In genomic region chr19:40461669-40462221, GRCh38 we compare ENCODE assay signal across 14 cellular contexts. TPM values are rescaled to one million over a fixed set of nuclear protein-coding genes. Genes with fewer than 3 reads are reported as not detected.
DNase-seq lines count a peak whose midpoint lies in the region; ATAC-seq, FAIRE-seq and TF ChIP-seq lines count a peak whose summit lies in the region.
"Had no signal": no experiment of that assay in that cellular context is flagged by ENCODE, and none has a peak within 500 bp of the region (broad histone marks: within the 10 kb centered on the region; RNA-seq: fewer than 3 reads in every experiment).

No MANE protein-coding gene starts in this region.

- peak; percentile 52 for DNase-seq in GM19239 (ENCODE audit: insufficient read length, low spot score)
- DNase-seq in left cardiac atrium, result peak; percentile 39
- no peak for DNase-seq in gastrocnemius medialis
- DNase-seq in activated CD4-positive, alpha-beta memory T cell treated with anti-CD3 and anti-CD28 coated beads, Interleukin-2, amount 10 ng/mL, durations not matched to agents 7 days and 5 days, result no peak
- no peak for DNase-seq in HUDEP-2 (lab: John Stamatoyannopoulos, UW; ENCODE audit: unreplicated experiment in 76 of 76)
- no peak for DNase-seq in AG20443 (ENCODE audit: low spot score)
- DNase-seq: activated CD4-positive, alpha-beta T cell treated with anti-CD3 and anti-CD28 coated beads for 4 hours; dermis blood vessel endothelial cell; NCI-H1048; NCI-H510A had no signal

- peak overlapping the region; percentile 46 for H3K4me2 ChIP-seq in OCI-LY3 (ENCODE audit: low read length)

- ATAC-seq in left cardiac atrium (no peak), gastrocnemius medialis (no peak)
- ATAC-seq in activated CD4-positive, CD25-positive, alpha-beta regulatory T cell treated with anti-CD3 and anti-CD28 coated beads, Interleukin-2, amount 50 U/mL, for 24 hours, result no peak

- CTCF ChIA-PET in activated CD4-positive, alpha-beta memory T cell treated with anti-CD3 and anti-CD28 coated beads, Interleukin-2, amount 10 ng/mL, durations not matched to agents 7 days and 5 days (lab: Charles Lee), result interaction anchor here (1.3 kb wide), 1 partner anchor 41 kb away, joined by 5 read pairs; no protein-coding TSS in a partner anchor

- TF ChIP-seq POLR2A in gastrocnemius medialis (IDR thresholded peaks at IDR 0.05), result no peak

- no peak overlapping the region; the same call in 1 of the 2 replicates for H3K9ac ChIP-seq in OCI-LY3 (ENCODE audit: low read length)

- peaks cover 32% of the 10 kb centered on the region for H3K4me1 Mint-ChIP-seq in activated CD4-positive, alpha-beta memory T cell treated with anti-CD3 and anti-CD28 coated beads, Interleukin-2, amount 10 ng/mL, durations not matched to agents 7 days and 5 days

- POLR2A ChIA-PET in activated CD4-positive, alpha-beta memory T cell treated with anti-CD3 and anti-CD28 coated beads, Interleukin-2, amount 10 ng/mL, durations not matched to agents 7 days and 5 days (lab: Charles Lee), result interaction anchor here (1.1 kb wide), 1 partner anchor 36 kb away, joined by 3 read pairs; no protein-coding TSS in a partner anchor

- H3K79me2 ChIP-seq in OCI-LY3 (ENCODE audit: low read length), result no peaks in the 10 kb centered on the region

- H3K36me3 ChIP-seq in OCI-LY3 (replicated peaks; ENCODE audit: low read depth, low read length) (peaks cover 4% of the 10 kb centered on the region), gastrocnemius medialis (peaks cover 0 to 11% of the 10 kb centered on the region in 2 donors)
- H3K36me3 ChIP-seq: SJSA1 had no signal

- no peak overlapping the region for H3K27ac Mint-ChIP-seq in activated CD4-positive, alpha-beta memory T cell treated with anti-CD3 and anti-CD28 coated beads, Interleukin-2, amount 10 ng/mL, durations not matched to agents 7 days and 5 days

- peaks cover 33% of the 10 kb centered on the region for H3K4me1 ChIP-seq in OCI-LY3 (ENCODE audit: low read length)
- H3K4me1 ChIP-seq in gastrocnemius medialis, result peaks cover 5 to 18% of the 10 kb centered on the region in 2 donors

- in situ Hi-C loops in gastrocnemius medialis (cut with MboI; ENCODE audit: low sequenced_read_pairs in 4 of 4), result loop anchor here in 1 of 4 donors (10.0 kb wide), 1 partner anchor 47 kb away; the partner anchor contains the start of gene PRX

- peaks cover 6% of the 10 kb centered on the region for H3K36me3 Mint-ChIP-seq in activated CD4-positive, alpha-beta memory T cell treated with anti-CD3 and anti-CD28 coated beads, Interleukin-2, amount 10 ng/mL, durations not matched to agents 7 days and 5 days (ENCODE audit: low read depth)

- H3K4me3 ChIP-seq in OCI-LY3 (ENCODE audit: low read length) (0 out of 2 replicates have a peak overlapping the region, but pooled peaks have one; percentile 2), gastrocnemius medialis (no peak overlapping the region)
- H3K4me3 ChIP-seq: SJSA1, thoracic aorta had no signal

- H3K27me3 ChIP-seq in OCI-LY3 (ENCODE audit: low read depth, low read length) (no peaks in the 10 kb centered on the region), gastrocnemius medialis (no peaks in the 10 kb centered on the region)

- FAIRE-seq in GM19239 (lab: Jason Lieb, UNC), result peak; percentile 74

- H3K27ac ChIP-seq in OCI-LY3 (ENCODE audit: low read length) (peak overlapping the region; percentile 18), gastrocnemius medialis (peak overlapping the region in 3 of 4 donors; percentile 5 to 100 (median 97))
- H3K27ac ChIP-seq: SJSA1 had no signal

- no peak overlapping the region for H2AFZ ChIP-seq in OCI-LY3 (ENCODE audit: low read depth, low read length)

- no peak overlapping the region for H3K4me3 Mint-ChIP-seq in activated CD4-positive, alpha-beta memory T cell treated with anti-CD3 and anti-CD28 coated beads, Interleukin-2, amount 10 ng/mL, durations not matched to agents 7 days and 5 days

- TF ChIP-seq CTCF in OCI-LY3 (IDR thresholded peaks at IDR 0.05; ENCODE audit: low read depth, low read length) (no peak), gastrocnemius medialis (IDR thresholded peaks at IDR 0.05 in 4 of 5, conservative IDR thresholded peaks at IDR 0.05 in 1 of 5) (no peak)

- no peaks in the 10 kb centered on the region for H3K9me3 Mint-ChIP-seq in activated CD4-positive, alpha-beta memory T cell treated with anti-CD3 and anti-CD28 coated beads, Interleukin-2, amount 10 ng/mL, durations not matched to agents 7 days and 5 days

- intact Hi-C loops in left cardiac atrium (cut with DNase I), result no loop called here
- intact Hi-C loops in gastrocnemius medialis (cut with DNase I; ENCODE audit: low total_unique reads), result loop anchor here (10.0 kb wide), 1 partner anchor 627 kb away; the partner anchor contains the start of gene DYRK1B

- H3K9me3 ChIP-seq in OCI-LY3 (ENCODE audit: insufficient read depth, low read length) (no peaks in the 10 kb centered on the region), gastrocnemius medialis (no peaks in the 10 kb centered on the region)
- H3K9me3 ChIP-seq: SJSA1, thoracic aorta had no signal

- no peaks in the 10 kb centered on the region for H4K20me1 ChIP-seq in OCI-LY3 (ENCODE audit: insufficient read depth, low read length)

- H3K27me3 Mint-ChIP-seq in activated CD4-positive, alpha-beta memory T cell treated with anti-CD3 and anti-CD28 coated beads, Interleukin-2, amount 10 ng/mL, durations not matched to agents 7 days and 5 days, result peaks cover 7% of the 10 kb centered on the region

RNA-seq across cellular contexts. Expression of gene BLVRB, which starts 3.8 kb away (rescaled TPM):
- total RNA-seq in left cardiac atrium (100 to 1,000 TPM in 1 of 2 donors, 10 to 100 TPM in 1; 72.7 to 112 TPM), gastrocnemius medialis (100 to 1,000 TPM; 254 to 679 (median 280) TPM)
- 10 to 100 TPM; 20.1 to 20.5 TPM for total RNA-seq in activated CD4-positive, alpha-beta memory T cell treated with anti-CD3 and anti-CD28 coated beads, Interleukin-2, amount 10 ng/mL, durations not matched to agents 7 days and 5 days

RNA-seq across cellular contexts. Expression of gene SPTBN4, which starts 5.1 kb away (rescaled TPM):
- total RNA-seq in left cardiac atrium (1 to 10 TPM; 3.4 to 4.8 TPM), gastrocnemius medialis (1 to 10 TPM in 3 of 4 donors, under 1 TPM in 1; 0.86 to 5.9 (median 2.4) TPM)
- 1 to 10 TPM in 1 of 2 experiments, under 1 TPM in 1; 0.60 to 1.3 TPM for total RNA-seq in activated CD4-positive, alpha-beta memory T cell treated with anti-CD3 and anti-CD28 coated beads, Interleukin-2, amount 10 ng/mL, durations not matched to agents 7 days and 5 days

RNA-seq across cellular contexts. Expression of gene SERTAD3, which starts 17.6 kb away (rescaled TPM):
- total RNA-seq in left cardiac atrium (10 to 100 TPM; 29.1 to 41.2 TPM), gastrocnemius medialis (10 to 100 TPM; 12.7 to 24.4 (median 18.1) TPM)
- 10 to 100 TPM; 18.0 to 20.3 TPM for total RNA-seq in activated CD4-positive, alpha-beta memory T cell treated with anti-CD3 and anti-CD28 coated beads, Interleukin-2, amount 10 ng/mL, durations not matched to agents 7 days and 5 days

RNA-seq across cellular contexts. Expression of gene SERTAD1, which starts 36.0 kb away (rescaled TPM):
- total RNA-seq in left cardiac atrium (10 to 100 TPM in 1 of 2 donors, 1 to 10 TPM in 1; 9.4 to 17.0 TPM), gastrocnemius medialis (10 to 100 TPM; 15.3 to 18.3 (median 16.0) TPM)
- total RNA-seq in activated CD4-positive, alpha-beta memory T cell treated with anti-CD3 and anti-CD28 coated beads, Interleukin-2, amount 10 ng/mL, durations not matched to agents 7 days and 5 days, result 10 to 100 TPM; 10.6 to 10.7 TPM

RNA-seq across cellular contexts. Expression of gene PRX, which starts 48.6 kb away (rescaled TPM):
- total RNA-seq in left cardiac atrium, result 1 to 10 TPM; 2.8 to 3.6 TPM
- total RNA-seq in gastrocnemius medialis, result 1 to 10 TPM; 2.4 to 4.2 (median 3.2) TPM
- 1 to 10 TPM; 1.1 to 1.5 TPM for total RNA-seq in activated CD4-positive, alpha-beta memory T cell treated with anti-CD3 and anti-CD28 coated beads, Interleukin-2, amount 10 ng/mL, durations not matched to agents 7 days and 5 days

Comparison
In these comparisons a context has a peak if more than half of its experiments do, and no peak if none do; other contexts are left out.
1. DNase-seq: peak in GM19239 (single experiment) and left cardiac atrium (single experiment); none in gastrocnemius medialis (0 of 2), activated CD4-positive, alpha-beta memory T cell treated with anti-CD3 and anti-CD28 coated beads, Interleukin-2, amount 10 ng/mL, durations not matched to agents 7 days and 5 days (single experiment), HUDEP-2 (0 of 76) and AG20443 (single experiment).